In genomic region chr20:43840382-43841070, GRCh38 we compare ENCODE assay signal across 1 cellular context.
TF ChIP-seq lines count a peak whose summit lies in the region.

No MANE protein-coding gene starts in this region.

TF ChIP-seq in H1, 55 proteins besides CTCF, POLR2A, EP300 and RAD21:
- no peak for TF ChIP-seq SRF (IDR thresholded peaks at IDR 0.05; ENCODE audit: low read depth, low read length)
- TF ChIP-seq YY1 (IDR thresholded peaks at IDR 0.05; ENCODE audit: low read depth, low read length), result peak; percentile 59; the same call in 1 of the 2 replicates
- TF ChIP-seq KDM1A (IDR thresholded peaks at IDR 0.05; ENCODE audit: borderline replicate concordance, low read length), result peak; percentile 67; the same call in 1 of the 2 replicates
